ENCODE assay signal across 1 cellular context in the genomic region with DNA sequence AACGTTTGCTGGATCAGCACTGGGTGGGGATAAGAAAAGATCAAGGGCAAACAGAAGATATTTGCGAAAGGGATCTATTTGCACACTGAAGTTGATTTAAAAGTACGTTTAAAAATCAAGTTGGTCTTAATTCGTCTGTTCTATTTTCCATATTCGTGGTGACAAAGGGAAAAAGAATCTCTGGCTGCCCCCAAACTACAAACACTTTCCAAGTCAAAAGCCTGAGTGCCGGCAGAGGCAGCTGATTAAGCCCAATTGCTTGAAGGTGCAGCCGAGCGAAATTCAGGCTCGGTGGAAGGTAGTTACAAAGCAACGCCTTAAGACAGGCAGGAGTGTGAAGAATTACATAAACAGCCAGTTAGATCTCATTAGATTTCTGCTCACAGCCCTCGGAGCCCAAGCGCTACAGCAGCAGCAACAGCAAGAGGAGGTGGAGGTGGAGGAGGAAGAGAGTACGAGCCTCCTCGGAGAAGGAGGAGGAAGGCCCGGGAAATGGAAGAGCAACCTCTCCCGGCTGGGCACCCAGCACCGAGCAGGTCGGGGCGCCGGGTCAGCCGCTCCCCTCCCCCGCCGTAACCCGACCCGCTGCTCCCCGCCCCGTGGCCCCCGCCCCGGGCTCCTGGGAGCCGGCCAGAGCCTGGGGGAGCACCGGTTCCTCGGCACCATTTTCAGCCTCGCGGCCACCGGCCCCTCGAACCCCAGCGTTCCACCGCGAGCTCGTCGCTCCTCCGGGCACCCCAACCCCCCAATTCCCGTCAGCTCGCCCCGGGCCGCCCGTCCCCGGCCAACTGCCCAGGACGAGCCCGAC.
A peak's percentile ranks its signal among the peaks of the same experiment; 100 is the strongest.
TF ChIP-seq lines count a peak whose summit lies in the region.

No MANE protein-coding gene starts in this region.

TF ChIP-seq in HepG2, 621 proteins besides CTCF, POLR2A, EP300 and RAD21 (continued from another document and continues in another):
- TF ChIP-seq, protein P1, sequence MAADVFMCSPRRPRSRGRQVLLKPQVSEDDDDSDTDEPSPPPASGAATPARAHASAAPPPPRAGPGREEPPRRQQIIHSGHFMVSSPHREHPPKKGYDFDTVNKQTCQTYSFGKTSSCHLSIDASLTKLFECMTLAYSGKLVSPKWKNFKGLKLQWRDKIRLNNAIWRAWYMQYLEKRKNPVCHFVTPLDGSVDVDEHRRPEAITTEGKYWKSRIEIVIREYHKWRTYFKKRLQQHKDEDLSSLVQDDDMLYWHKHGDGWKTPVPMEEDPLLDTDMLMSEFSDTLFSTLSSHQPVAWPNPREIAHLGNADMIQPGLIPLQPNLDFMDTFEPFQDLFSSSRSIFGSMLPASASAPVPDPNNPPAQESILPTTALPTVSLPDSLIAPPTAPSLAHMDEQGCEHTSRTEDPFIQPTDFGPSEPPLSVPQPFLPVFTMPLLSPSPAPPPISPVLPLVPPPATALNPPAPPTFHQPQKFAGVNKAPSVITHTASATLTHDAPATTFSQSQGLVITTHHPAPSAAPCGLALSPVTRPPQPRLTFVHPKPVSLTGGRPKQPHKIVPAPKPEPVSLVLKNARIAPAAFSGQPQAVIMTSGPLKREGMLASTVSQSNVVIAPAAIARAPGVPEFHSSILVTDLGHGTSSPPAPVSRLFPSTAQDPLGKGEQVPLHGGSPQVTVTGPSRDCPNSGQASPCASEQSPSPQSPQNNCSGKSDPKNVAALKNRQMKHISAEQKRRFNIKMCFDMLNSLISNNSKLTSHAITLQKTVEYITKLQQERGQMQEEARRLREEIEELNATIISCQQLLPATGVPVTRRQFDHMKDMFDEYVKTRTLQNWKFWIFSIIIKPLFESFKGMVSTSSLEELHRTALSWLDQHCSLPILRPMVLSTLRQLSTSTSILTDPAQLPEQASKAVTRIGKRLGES (CRISPR knock-in tag; IDR thresholded peaks at IDR 0.05; ENCODE audit: borderline replicate concordance), result 0 out of 2 replicates have a peak, but pooled peaks have one; percentile 28
- TF ChIP-seq ZSCAN12 (CRISPR knock-in tag; IDR thresholded peaks at IDR 0.05) (0 out of 2 replicates have a peak, but pooled peaks have one; percentile 13), ATF1 (CRISPR knock-in tag; IDR thresholded peaks at IDR 0.05) (no peak), ZNF431 (CRISPR knock-in tag; IDR thresholded peaks at IDR 0.05; ENCODE audit: borderline replicate concordance, low read depth) (no peak), ZNF556 (CRISPR knock-in tag; IDR thresholded peaks at IDR 0.05; ENCODE audit: borderline replicate concordance) (no peak), ZNF230 (CRISPR knock-in tag; IDR thresholded peaks at IDR 0.05) (no peak), SETDB1 (CRISPR knock-in tag; IDR thresholded peaks at IDR 0.05; ENCODE audit: borderline replicate concordance) (no peak), ZNF790 (CRISPR knock-in tag; IDR thresholded peaks at IDR 0.05; ENCODE audit: borderline replicate concordance) (no peak), GATA4 (IDR thresholded peaks at IDR 0.05; ENCODE audit: borderline replicate concordance, low read depth) (no peak), ZNF589 (CRISPR knock-in tag; conservative IDR thresholded peaks at IDR 0.05) (no peak), KDM2A (CRISPR knock-in tag; IDR thresholded peaks at IDR 0.05; ENCODE audit: borderline replicate concordance, low read depth) (no peak), ZNF562 (CRISPR knock-in tag; IDR thresholded peaks at IDR 0.05; ENCODE audit: borderline replicate concordance) (no peak), ZNF839 (CRISPR knock-in tag; IDR thresholded peaks at IDR 0.05; ENCODE audit: borderline replicate concordance) (no peak), GLI4 (CRISPR knock-in tag; IDR thresholded peaks at IDR 0.05; ENCODE audit: borderline replicate concordance) (no peak), ZNF75D (CRISPR knock-in tag; IDR thresholded peaks at IDR 0.05; ENCODE audit: borderline replicate concordance) (no peak), SMYD3 (CRISPR knock-in tag; IDR thresholded peaks at IDR 0.05) (peak; percentile 72; the same call in 1 of the 2 replicates), ZNF776 (CRISPR knock-in tag; IDR thresholded peaks at IDR 0.05) (no peak), SIX4 (CRISPR knock-in tag; IDR thresholded peaks at IDR 0.05) (peak; percentile 67; the same call in 1 of the 2 replicates), HNF4G (IDR thresholded peaks at IDR 0.05; ENCODE audit: borderline replicate concordance, low read depth, low read length) (peak; percentile 70; the same call in 1 of the 2 replicates), HNF4G (CRISPR knock-in tag; IDR thresholded peaks at IDR 0.05; ENCODE audit: borderline replicate concordance, low read depth) (no peak), CBX1 (IDR thresholded peaks at IDR 0.05; ENCODE audit: low read depth) (no peak)
- TF ChIP-seq, protein P2, sequence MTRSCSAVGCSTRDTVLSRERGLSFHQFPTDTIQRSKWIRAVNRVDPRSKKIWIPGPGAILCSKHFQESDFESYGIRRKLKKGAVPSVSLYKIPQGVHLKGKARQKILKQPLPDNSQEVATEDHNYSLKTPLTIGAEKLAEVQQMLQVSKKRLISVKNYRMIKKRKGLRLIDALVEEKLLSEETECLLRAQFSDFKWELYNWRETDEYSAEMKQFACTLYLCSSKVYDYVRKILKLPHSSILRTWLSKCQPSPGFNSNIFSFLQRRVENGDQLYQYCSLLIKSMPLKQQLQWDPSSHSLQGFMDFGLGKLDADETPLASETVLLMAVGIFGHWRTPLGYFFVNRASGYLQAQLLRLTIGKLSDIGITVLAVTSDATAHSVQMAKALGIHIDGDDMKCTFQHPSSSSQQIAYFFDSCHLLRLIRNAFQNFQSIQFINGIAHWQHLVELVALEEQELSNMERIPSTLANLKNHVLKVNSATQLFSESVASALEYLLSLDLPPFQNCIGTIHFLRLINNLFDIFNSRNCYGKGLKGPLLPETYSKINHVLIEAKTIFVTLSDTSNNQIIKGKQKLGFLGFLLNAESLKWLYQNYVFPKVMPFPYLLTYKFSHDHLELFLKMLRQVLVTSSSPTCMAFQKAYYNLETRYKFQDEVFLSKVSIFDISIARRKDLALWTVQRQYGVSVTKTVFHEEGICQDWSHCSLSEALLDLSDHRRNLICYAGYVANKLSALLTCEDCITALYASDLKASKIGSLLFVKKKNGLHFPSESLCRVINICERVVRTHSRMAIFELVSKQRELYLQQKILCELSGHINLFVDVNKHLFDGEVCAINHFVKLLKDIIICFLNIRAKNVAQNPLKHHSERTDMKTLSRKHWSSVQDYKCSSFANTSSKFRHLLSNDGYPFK (CRISPR knock-in tag; IDR thresholded peaks at IDR 0.05; ENCODE audit: borderline replicate concordance), result no peak
- TF ChIP-seq, protein P3, sequence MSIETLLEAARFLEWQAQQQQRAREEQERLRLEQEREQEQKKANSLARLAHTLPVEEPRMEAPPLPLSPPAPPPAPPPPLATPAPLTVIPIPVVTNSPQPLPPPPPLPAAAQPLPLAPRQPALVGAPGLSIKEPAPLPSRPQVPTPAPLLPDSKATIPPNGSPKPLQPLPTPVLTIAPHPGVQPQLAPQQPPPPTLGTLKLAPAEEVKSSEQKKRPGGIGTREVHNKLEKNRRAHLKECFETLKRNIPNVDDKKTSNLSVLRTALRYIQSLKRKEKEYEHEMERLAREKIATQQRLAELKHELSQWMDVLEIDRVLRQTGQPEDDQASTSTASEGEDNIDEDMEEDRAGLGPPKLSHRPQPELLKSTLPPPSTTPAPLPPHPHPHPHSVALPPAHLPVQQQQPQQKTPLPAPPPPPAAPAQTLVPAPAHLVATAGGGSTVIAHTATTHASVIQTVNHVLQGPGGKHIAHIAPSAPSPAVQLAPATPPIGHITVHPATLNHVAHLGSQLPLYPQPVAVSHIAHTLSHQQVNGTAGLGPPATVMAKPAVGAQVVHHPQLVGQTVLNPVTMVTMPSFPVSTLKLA (IDR thresholded peaks at IDR 0.05), result no peak
- TF ChIP-seq, protein P4, sequence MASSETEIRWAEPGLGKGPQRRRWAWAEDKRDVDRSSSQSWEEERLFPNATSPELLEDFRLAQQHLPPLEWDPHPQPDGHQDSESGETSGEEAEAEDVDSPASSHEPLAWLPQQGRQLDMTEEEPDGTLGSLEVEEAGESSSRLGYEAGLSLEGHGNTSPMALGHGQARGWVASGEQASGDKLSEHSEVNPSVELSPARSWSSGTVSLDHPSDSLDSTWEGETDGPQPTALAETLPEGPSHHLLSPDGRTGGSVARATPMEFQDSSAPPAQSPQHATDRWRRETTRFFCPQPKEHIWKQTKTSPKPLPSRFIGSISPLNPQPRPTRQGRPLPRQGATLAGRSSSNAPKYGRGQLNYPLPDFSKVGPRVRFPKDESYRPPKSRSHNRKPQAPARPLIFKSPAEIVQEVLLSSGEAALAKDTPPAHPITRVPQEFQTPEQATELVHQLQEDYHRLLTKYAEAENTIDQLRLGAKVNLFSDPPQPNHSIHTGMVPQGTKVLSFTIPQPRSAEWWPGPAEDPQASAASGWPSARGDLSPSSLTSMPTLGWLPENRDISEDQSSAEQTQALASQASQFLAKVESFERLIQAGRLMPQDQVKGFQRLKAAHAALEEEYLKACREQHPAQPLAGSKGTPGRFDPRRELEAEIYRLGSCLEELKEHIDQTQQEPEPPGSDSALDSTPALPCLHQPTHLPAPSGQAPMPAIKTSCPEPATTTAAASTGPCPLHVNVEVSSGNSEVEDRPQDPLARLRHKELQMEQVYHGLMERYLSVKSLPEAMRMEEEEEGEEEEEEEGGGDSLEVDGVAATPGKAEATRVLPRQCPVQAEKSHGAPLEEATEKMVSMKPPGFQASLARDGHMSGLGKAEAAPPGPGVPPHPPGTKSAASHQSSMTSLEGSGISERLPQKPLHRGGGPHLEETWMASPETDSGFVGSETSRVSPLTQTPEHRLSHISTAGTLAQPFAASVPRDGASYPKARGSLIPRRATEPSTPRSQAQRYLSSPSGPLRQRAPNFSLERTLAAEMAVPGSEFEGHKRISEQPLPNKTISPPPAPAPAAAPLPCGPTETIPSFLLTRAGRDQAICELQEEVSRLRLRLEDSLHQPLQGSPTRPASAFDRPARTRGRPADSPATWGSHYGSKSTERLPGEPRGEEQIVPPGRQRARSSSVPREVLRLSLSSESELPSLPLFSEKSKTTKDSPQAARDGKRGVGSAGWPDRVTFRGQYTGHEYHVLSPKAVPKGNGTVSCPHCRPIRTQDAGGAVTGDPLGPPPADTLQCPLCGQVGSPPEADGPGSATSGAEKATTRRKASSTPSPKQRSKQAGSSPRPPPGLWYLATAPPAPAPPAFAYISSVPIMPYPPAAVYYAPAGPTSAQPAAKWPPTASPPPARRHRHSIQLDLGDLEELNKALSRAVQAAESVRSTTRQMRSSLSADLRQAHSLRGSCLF (CRISPR knock-in tag; IDR thresholded peaks at IDR 0.05; ENCODE audit: borderline replicate concordance), result peak; percentile 72; the same call in 1 of the 2 replicates
- TF ChIP-seq, protein P5, sequence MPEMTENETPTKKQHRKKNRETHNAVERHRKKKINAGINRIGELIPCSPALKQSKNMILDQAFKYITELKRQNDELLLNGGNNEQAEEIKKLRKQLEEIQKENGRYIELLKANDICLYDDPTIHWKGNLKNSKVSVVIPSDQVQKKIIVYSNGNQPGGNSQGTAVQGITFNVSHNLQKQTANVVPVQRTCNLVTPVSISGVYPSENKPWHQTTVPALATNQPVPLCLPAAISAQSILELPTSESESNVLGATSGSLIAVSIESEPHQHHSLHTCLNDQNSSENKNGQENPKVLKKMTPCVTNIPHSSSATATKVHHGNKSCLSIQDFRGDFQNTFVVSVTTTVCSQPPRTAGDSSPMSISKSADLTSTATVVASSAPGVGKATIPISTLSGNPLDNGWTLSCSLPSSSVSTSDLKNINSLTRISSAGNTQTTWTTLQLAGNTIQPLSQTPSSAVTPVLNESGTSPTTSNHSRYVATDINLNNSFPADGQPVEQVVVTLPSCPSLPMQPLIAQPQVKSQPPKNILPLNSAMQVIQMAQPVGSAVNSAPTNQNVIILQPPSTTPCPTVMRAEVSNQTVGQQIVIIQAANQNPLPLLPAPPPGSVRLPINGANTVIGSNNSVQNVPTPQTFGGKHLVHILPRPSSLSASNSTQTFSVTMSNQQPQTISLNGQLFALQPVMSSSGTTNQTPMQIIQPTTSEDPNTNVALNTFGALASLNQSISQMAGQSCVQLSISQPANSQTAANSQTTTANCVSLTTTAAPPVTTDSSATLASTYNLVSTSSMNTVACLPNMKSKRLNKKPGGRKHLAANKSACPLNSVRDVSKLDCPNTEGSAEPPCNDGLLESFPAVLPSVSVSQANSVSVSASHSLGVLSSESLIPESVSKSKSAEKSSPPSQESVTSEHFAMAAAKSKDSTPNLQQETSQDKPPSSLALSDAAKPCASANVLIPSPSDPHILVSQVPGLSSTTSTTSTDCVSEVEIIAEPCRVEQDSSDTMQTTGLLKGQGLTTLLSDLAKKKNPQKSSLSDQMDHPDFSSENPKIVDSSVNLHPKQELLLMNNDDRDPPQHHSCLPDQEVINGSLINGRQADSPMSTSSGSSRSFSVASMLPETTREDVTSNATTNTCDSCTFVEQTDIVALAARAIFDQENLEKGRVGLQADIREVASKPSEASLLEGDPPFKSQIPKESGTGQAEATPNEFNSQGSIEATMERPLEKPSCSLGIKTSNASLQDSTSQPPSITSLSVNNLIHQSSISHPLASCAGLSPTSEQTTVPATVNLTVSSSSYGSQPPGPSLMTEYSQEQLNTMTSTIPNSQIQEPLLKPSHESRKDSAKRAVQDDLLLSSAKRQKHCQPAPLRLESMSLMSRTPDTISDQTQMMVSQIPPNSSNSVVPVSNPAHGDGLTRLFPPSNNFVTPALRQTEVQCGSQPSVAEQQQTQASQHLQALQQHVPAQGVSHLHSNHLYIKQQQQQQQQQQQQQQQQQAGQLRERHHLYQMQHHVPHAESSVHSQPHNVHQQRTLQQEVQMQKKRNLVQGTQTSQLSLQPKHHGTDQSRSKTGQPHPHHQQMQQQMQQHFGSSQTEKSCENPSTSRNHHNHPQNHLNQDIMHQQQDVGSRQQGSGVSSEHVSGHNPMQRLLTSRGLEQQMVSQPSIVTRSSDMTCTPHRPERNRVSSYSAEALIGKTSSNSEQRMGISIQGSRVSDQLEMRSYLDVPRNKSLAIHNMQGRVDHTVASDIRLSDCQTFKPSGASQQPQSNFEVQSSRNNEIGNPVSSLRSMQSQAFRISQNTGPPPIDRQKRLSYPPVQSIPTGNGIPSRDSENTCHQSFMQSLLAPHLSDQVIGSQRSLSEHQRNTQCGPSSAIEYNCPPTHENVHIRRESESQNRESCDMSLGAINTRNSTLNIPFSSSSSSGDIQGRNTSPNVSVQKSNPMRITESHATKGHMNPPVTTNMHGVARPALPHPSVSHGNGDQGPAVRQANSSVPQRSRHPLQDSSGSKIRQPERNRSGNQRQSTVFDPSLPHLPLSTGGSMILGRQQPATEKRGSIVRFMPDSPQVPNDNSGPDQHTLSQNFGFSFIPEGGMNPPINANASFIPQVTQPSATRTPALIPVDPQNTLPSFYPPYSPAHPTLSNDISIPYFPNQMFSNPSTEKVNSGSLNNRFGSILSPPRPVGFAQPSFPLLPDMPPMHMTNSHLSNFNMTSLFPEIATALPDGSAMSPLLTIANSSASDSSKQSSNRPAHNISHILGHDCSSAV (CRISPR knock-in tag; IDR thresholded peaks at IDR 0.05; ENCODE audit: borderline replicate concordance), result no peak
- TF ChIP-seq, protein P6, sequence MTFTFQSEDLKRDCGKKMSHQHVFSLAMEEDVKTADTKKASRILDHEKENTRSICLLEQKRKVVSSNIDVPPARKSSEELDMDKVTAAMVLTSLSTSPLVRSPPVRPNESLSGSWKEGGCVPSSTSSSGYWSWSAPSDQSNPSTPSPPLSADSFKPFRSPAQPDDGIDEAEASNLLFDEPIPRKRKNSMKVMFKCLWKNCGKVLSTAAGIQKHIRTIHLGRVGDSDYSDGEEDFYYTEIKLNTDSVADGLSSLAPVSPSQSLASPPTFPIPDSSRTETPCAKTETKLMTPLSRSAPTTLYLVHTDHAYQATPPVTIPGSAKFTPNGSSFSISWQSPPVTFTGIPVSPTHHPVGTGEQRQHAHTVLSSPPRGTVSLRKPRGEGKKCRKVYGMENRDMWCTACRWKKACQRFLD (CRISPR knock-in tag; IDR thresholded peaks at IDR 0.05; ENCODE audit: borderline replicate concordance), result no peak; the same call in 1 of the 2 replicates
- TF ChIP-seq, protein P7, sequence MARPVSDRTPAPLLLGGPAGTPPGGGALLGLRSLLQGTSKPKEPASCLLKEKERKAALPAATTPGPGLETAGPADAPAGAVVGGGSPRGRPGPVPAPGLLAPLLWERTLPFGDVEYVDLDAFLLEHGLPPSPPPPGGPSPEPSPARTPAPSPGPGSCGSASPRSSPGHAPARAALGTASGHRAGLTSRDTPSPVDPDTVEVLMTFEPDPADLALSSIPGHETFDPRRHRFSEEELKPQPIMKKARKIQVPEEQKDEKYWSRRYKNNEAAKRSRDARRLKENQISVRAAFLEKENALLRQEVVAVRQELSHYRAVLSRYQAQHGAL (CRISPR knock-in tag; IDR thresholded peaks at IDR 0.05; ENCODE audit: not compliant biosample characterization), result no peak
